In genomic region chr19:45817725-45818301, GRCh38 we compare ENCODE assay signal across 7 cellular contexts.
DNase-seq lines count a peak whose midpoint lies in the region; ATAC-seq and TF ChIP-seq lines count a peak whose summit lies in the region.
"Had no signal": no experiment of that assay in that cellular context is flagged by ENCODE, and none has a peak within 500 bp of the region (broad histone marks: within the 10 kb centered on the region; RNA-seq: fewer than 3 reads in every experiment).

No MANE protein-coding gene starts in this region.

- H3K9ac ChIP-seq in iPS-18a (ENCODE audit: low read length): no peak overlapping the region

- no peak for ATAC-seq in GM18505 (IDR thresholded peaks at IDR 0.05; ENCODE audit: unreplicated experiment)

- DNase-seq in ELF-1 (ENCODE audit: low read depth, low spot score) (peak; percentile 70), NCI-H226 (peak; percentile 33), midbrain (lab: John Stamatoyannopoulos, UW) (no peak), medulla oblongata (ENCODE audit: extremely low spot score) (no peak)

- no peak for TF ChIP-seq POLR2A in GM18505 (IDR thresholded peaks at IDR 0.05; ENCODE audit: borderline replicate concordance, extremely low read depth, insufficient read depth, insufficient read length)

- no peaks in the 10 kb centered on the region for H3K9me3 ChIP-seq in iPS-18a (ENCODE audit: control insufficient read depth, low read depth, low read length)
- H3K9me3 ChIP-seq: esophagus muscularis mucosa had no signal

- peaks cover 21% of the 10 kb centered on the region for H3K4me1 ChIP-seq in iPS-18a (ENCODE audit: control insufficient read depth, low read depth, low read length)

- no peak overlapping the region for H3K27ac ChIP-seq in iPS-18a (ENCODE audit: low read length)
- H3K27ac ChIP-seq: esophagus muscularis mucosa had no signal

- H3K36me3 ChIP-seq in iPS-18a (ENCODE audit: control insufficient read depth, low read depth, low read length): peaks cover 8% of the 10 kb centered on the region

- H3K27me3 ChIP-seq in iPS-18a (ENCODE audit: control insufficient read depth, insufficient read depth, low read length): no peaks in the 10 kb centered on the region

- H3K4me3 ChIP-seq in iPS-18a (ENCODE audit: low read length): peak overlapping the region; percentile 3
- H3K4me3 ChIP-seq: esophagus muscularis mucosa had no signal

Comparison
In these comparisons a context has a peak if more than half of its experiments do, and no peak if none do; other contexts are left out.
1. DNase-seq: peak in ELF-1 (single experiment) and NCI-H226 (single experiment); none in midbrain (single experiment) and medulla oblongata (single experiment).